Comparison of ENCODE assay signal across 17 cellular contexts in the genomic region with DNA sequence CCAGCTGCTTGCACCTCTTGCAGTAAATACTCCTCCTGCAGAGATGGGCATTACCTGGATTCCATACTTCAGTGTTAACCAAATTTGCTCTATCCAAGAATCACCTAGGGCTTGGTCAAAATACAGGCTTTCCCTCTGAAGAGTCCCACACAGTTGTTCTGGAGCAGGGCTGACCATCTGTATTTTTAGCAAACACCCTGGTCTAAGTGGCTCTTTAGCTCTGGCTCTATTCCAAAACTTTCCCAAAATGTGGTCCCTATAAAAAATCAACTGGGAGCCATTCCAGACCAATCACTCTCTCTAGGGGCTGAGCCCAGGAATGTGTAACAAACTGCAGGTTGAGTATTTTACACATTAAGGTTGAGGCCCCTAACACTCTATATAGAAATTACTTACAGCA.
"Had no signal": no experiment of that assay in that cellular context is flagged by ENCODE, and none has a peak within 500 bp of the region (broad histone marks: within the 10 kb centered on the region; RNA-seq: fewer than 3 reads in every experiment).

No MANE protein-coding gene starts in this region.

- H3K4me1 ChIP-seq: adrenal gland, ascending aorta, left lung, pancreas, psoas muscle had no signal

- H3K4me3 ChIP-seq: adrenal gland, ascending aorta, coronary artery, heart left ventricle, left lung, pancreas, psoas muscle, tibial artery had no signal

- H3K9me3 ChIP-seq: adrenal gland, ascending aorta, heart left ventricle, left lung, pancreas, psoas muscle, tibial artery had no signal

- H3K36me3 ChIP-seq: adrenal gland, ascending aorta, brain microvascular endothelial cell, heart left ventricle, left lung, pancreas, tibial artery had no signal

- H3K27me3 ChIP-seq: adrenal gland, ascending aorta, brain microvascular endothelial cell, heart left ventricle, left lung, pancreas, tibial artery had no signal

- ATAC-seq: activated CD4-positive, alpha-beta T cell treated with anti-CD3 and anti-CD28 coated beads for 36 hours; activated T-cell treated with anti-CD3 and anti-CD28 coated beads, Interleukin-2, amount 50 U/mL, for 4 hours; natural killer cell had no signal

- DNase-seq: activated B cell treated with CpG ODN at 0.5 μM for 24 hours; activated naive CD4-positive, alpha-beta T cell; activated T-cell treated with anti-CD3 and anti-CD28 coated beads, Interleukin-2, amount 50 U/mL, for 4 hours; heart left ventricle; left lung; natural killer cell; psoas muscle; right cardiac atrium; T-helper 9 cell had no signal

- H3K27ac ChIP-seq: adrenal gland, ascending aorta, brain microvascular endothelial cell, coronary artery, epithelial cell of prostate, heart left ventricle, left lung, pancreas, psoas muscle, tibial artery had no signal
